In the genomic region with DNA sequence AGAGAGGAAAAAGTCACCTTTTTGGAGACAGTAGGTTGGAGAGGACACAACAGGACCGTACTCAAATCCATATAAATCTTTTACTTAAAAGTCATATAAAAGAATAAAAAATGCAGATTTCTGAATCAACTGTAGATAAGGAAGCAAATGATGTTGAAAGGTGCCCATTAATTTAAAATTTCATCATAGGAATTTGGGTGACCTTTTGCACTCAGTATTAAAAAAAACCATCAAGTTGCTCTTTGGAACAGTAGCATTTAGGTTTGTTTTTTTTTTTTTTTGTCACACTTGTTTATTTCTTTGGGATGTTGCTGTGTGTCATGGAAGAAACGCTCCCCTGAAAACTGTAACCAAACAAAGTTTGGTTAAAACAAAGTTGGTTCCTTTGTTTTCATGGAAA, we compare ENCODE assay signal across 25 cellular contexts. TPM values are rescaled to one million over a fixed set of nuclear protein-coding genes. Genes with fewer than 3 reads are reported as not detected.
"Had no signal": no experiment of that assay in that cellular context is flagged by ENCODE, and none has a peak within 500 bp of the region (broad histone marks: within the 10 kb centered on the region; RNA-seq: fewer than 3 reads in every experiment).

No MANE protein-coding gene starts in this region.

- H3K9me3 ChIP-seq: esophagus squamous epithelium, gastrocnemius medialis, ovary, prostate gland, transverse colon had no signal

- H3K27ac Mint-ChIP-seq: activated CD8-positive, alpha-beta T cell treated with anti-CD3 and anti-CD28 coated beads, Interleukin-2, amount 10 ng/mL, durations not matched to agents 7 days and 5 days; activated T-helper 1 cell treated with anti-CD3 and anti-CD28 coated beads, Interleukin-12 subunit alpha, Interleukin-12 subunit beta, Interleukin-2, Interleukin-4 antibody, amounts not matched to agents 30 ng/mL and 10 ng/mL and 1 ng/mL, durations not matched to agents 14 hours and 24 hours and 36 hours; endodermal cell; natural killer cell; stimulated activated effector memory CD8-positive, alpha-beta T cell treated with anti-CD3 and anti-CD28 coated beads, Interleukin-12 subunit alpha, Interleukin-12 subunit beta, amount 100 ng/mL, for 72 hours; stimulated activated naive CD8-positive, alpha-beta T cell treated with anti-CD3 and anti-CD28 coated beads, Interleukin-15, amount 100 ng/mL, for 72 hours; T-helper 2 cell treated with Interferon-gamma antibody and Interleukin-4, amounts not matched to agents 5 μg/mL and 100 μg/mL, for 36 hours had no signal

- H3K27ac ChIP-seq: esophagus squamous epithelium, gastrocnemius medialis, prostate gland, skin epidermis, transverse colon, WERI-Rb-1 had no signal

- H3K4me3 ChIP-seq: esophagus squamous epithelium, gastrocnemius medialis, lung, ovary, prostate gland, skin epidermis, transverse colon had no signal

- H3K9me3 Mint-ChIP-seq: activated naive CD8-positive, alpha-beta T cell treated with anti-CD3 and anti-CD28 coated beads, Interleukin-2, amount 50 U/mL, for 24 hours; activated T-helper 1 cell treated with anti-CD3 and anti-CD28 coated beads, Interleukin-12 subunit alpha, Interleukin-12 subunit beta, Interleukin-2, Interleukin-4 antibody, amounts not matched to agents 30 ng/mL and 10 ng/mL and 1 ng/mL, durations not matched to agents 14 hours and 24 hours and 36 hours; endodermal cell; natural killer cell; stimulated activated effector memory CD8-positive, alpha-beta T cell treated with anti-CD3 and anti-CD28 coated beads, Interleukin-12 subunit alpha, Interleukin-12 subunit beta, amount 100 ng/mL, for 72 hours; stimulated activated naive CD8-positive, alpha-beta T cell treated with anti-CD3 and anti-CD28 coated beads, Interleukin-15, amount 100 ng/mL, for 72 hours; T-helper 2 cell treated with Interferon-gamma antibody and Interleukin-4, amounts not matched to agents 5 μg/mL and 100 μg/mL, for 36 hours had no signal

- H3K4me3 Mint-ChIP-seq: activated CD8-positive, alpha-beta T cell treated with anti-CD3 and anti-CD28 coated beads, Interleukin-2, amount 10 ng/mL, durations not matched to agents 7 days and 5 days; activated naive CD8-positive, alpha-beta T cell treated with anti-CD3 and anti-CD28 coated beads, Interleukin-2, amount 50 U/mL, for 24 hours; activated T-helper 1 cell treated with anti-CD3 and anti-CD28 coated beads, Interleukin-12 subunit alpha, Interleukin-12 subunit beta, Interleukin-2, Interleukin-4 antibody, amounts not matched to agents 30 ng/mL and 10 ng/mL and 1 ng/mL, durations not matched to agents 14 hours and 24 hours and 36 hours; endodermal cell; natural killer cell; stimulated activated effector memory CD8-positive, alpha-beta T cell treated with anti-CD3 and anti-CD28 coated beads, Interleukin-12 subunit alpha, Interleukin-12 subunit beta, amount 100 ng/mL, for 72 hours; stimulated activated naive CD8-positive, alpha-beta T cell treated with anti-CD3 and anti-CD28 coated beads, Interleukin-15, amount 100 ng/mL, for 72 hours; T-helper 2 cell treated with Interferon-gamma antibody and Interleukin-4, amounts not matched to agents 5 μg/mL and 100 μg/mL, for 36 hours had no signal

- H3K27me3 Mint-ChIP-seq: stimulated activated naive CD8-positive, alpha-beta T cell treated with anti-CD3 and anti-CD28 coated beads, Interleukin-15, amount 100 ng/mL, for 72 hours had no signal

- H3K4me1 ChIP-seq: prostate gland, transverse colon had no signal

- DNase-seq: activated CD4-positive, alpha-beta T cell treated with anti-CD3 and anti-CD28 coated beads, Interleukin-2, amount 50 U/mL, for 1 hour; activated CD4-positive, CD25-positive, alpha-beta regulatory T cell treated with anti-CD3 and anti-CD28 coated beads, Interleukin-2, amount 50 U/mL, for 72 hours; activated gamma-delta T cell; activated naive CD4-positive, alpha-beta T cell treated with anti-CD3 and anti-CD28 coated beads, Interleukin-2, amount 50 U/mL, for 16 hours; activated naive CD8-positive, alpha-beta T cell treated with anti-CD3 and anti-CD28 coated beads, Interleukin-2, amount 50 U/mL, for 24 hours; cortex of kidney; esophagus squamous epithelium; gastrocnemius medialis; left colon; natural killer cell; stimulated activated CD4-positive, alpha-beta T cell treated with anti-CD3 and anti-CD28 coated beads, Interleukin-2, amount 100 ng/mL, for 24 hours; stimulated activated naive CD8-positive, alpha-beta T cell treated with anti-CD3 and anti-CD28 coated beads, Interleukin-15, amount 100 ng/mL, for 72 hours; transverse colon had no signal

- H3K36me3 ChIP-seq: gastrocnemius medialis, ovary, prostate gland, WERI-Rb-1 had no signal

- H3K27me3 ChIP-seq: esophagus squamous epithelium, gastrocnemius medialis, ovary, transverse colon had no signal

- H3K36me3 Mint-ChIP-seq: natural killer cell; stimulated activated effector memory CD8-positive, alpha-beta T cell treated with anti-CD3 and anti-CD28 coated beads, Interleukin-12 subunit alpha, Interleukin-12 subunit beta, amount 100 ng/mL, for 72 hours had no signal

RNA-seq across cellular contexts. Expression of a gene that starts 20.9 kb away (rescaled TPM):
- total RNA-seq: activated CD8-positive, alpha-beta T cell treated with anti-CD3 and anti-CD28 coated beads, Interleukin-2, amount 10 ng/mL, durations not matched to agents 7 days and 5 days; activated T-helper 1 cell treated with anti-CD3 and anti-CD28 coated beads, Interleukin-12 subunit alpha, Interleukin-12 subunit beta, Interleukin-2, Interleukin-4 antibody, amounts not matched to agents 30 ng/mL and 10 ng/mL and 1 ng/mL, durations not matched to agents 14 hours and 24 hours and 36 hours; bronchial epithelial cell; cerebellum; gastrocnemius medialis; left colon; natural killer cell had no signal

RNA-seq across cellular contexts. Expression of a gene that starts 48.0 kb away (rescaled TPM):
- total RNA-seq: activated CD8-positive, alpha-beta T cell treated with anti-CD3 and anti-CD28 coated beads, Interleukin-2, amount 10 ng/mL, durations not matched to agents 7 days and 5 days; natural killer cell had no signal
